ENCODE assay signal across 8 cellular contexts in genomic region chrX:56563231-56564116, GRCh38. TPM values are rescaled to one million over a fixed set of nuclear protein-coding genes. Genes with fewer than 3 reads are reported as not detected.
DNase-seq lines count a peak whose midpoint lies in the region; ATAC-seq and TF ChIP-seq lines count a peak whose summit lies in the region.

Gene UBQLN2 (plus strand): TSS chrX:56563627. CDS start chrX:56563874, 247 bp downstream.

- H2AFZ ChIP-seq in OCI-LY3 (ENCODE audit: low read depth, low read length), result peak within 1 kb of the TSS; percentile 93

- peaks cover 14 to 34% (median 30%) of the 10 kb centered on the region in 3 donors for H3K4me1 Mint-ChIP-seq in CD8-positive, alpha-beta memory T cell

- peaks cover 38% of the 10 kb centered on the region for H4K20me1 ChIP-seq in OCI-LY3 (ENCODE audit: insufficient read depth, low read length)

- H3K79me2 ChIP-seq in OCI-LY3 (ENCODE audit: low read length), result peaks cover 50% of the 10 kb centered on the region

- no peaks in the 10 kb centered on the region for H3K36me3 ChIP-seq in CD8-positive, alpha-beta memory T cell (ENCODE audit: insufficient read depth, low read length)
- H3K36me3 ChIP-seq in OCI-LY3 (replicated peaks; ENCODE audit: low read depth, low read length) (peaks cover 22% of the 10 kb centered on the region), mucosa of descending colon (ENCODE audit: low read depth) (no peaks in the 10 kb centered on the region)

- TF ChIP-seq CTCF in GM20000 (IDR thresholded peaks at IDR 0.05; ENCODE audit: extremely low read depth, missing control alignments) (no peak), OCI-LY3 (IDR thresholded peaks at IDR 0.05; ENCODE audit: low read depth, low read length) (no peak), mucosa of descending colon (IDR thresholded peaks at IDR 0.05) (no peak)

- H3K27me3 ChIP-seq in CD8-positive, alpha-beta memory T cell (ENCODE audit: insufficient read depth, low read length, poor library complexity, severe bottlenecking), result no peaks in the 10 kb centered on the region
- H3K27me3 ChIP-seq in OCI-LY3 (ENCODE audit: low read depth, low read length), result no peaks in the 10 kb centered on the region

- peak within 1 kb of the TSS; percentile 86 for H3K4me3 ChIP-seq in CD8-positive, alpha-beta memory T cell (ENCODE audit: low read length)
- peak within 1 kb of the TSS; percentile 85 for H3K4me3 ChIP-seq in OCI-LY3 (ENCODE audit: low read length)
- peak within 1 kb of the TSS; percentile 34 for H3K4me3 ChIP-seq in mucosa of descending colon

- H3K27me3 Mint-ChIP-seq in CD8-positive, alpha-beta memory T cell, result peaks cover 0 to 1% of the 10 kb centered on the region in 2 donors

- intact Hi-C loops in mucosa of descending colon (cut with DNase I, micrococcal nuclease), result no loop called here

- H3K36me3 Mint-ChIP-seq in CD8-positive, alpha-beta memory T cell, result peaks cover 0 to 20% (median under 1%) of the 10 kb centered on the region in 3 donors

- DNase-seq in CD8-positive, alpha-beta memory T cell, result peak; percentile 62 to 85 (median 77)
- peak; percentile 57 for DNase-seq in GM20000 (ENCODE audit: low spot score)
- DNase-seq in HUDEP-2 (lab: John Stamatoyannopoulos, UW; ENCODE audit: unreplicated experiment in 76 of 76), result peak in 74 of 76 experiments; percentile 2 to 80 (median 55)
- DNase-seq in activated CD8-positive, alpha-beta memory T cell treated with anti-CD3 and anti-CD28 coated beads, Interleukin-2, amount 50 U/mL, for 48 hours, result peak; percentile 85
- peak; percentile 14 for DNase-seq in epidermal melanocyte (ENCODE audit: insufficient read length, low spot score)
- peak; percentile 85 to 89 (median 87) for DNase-seq in mucosa of descending colon
- peak; percentile 67 for DNase-seq in stimulated activated CD8-positive, alpha-beta memory T cell treated with anti-CD3 and anti-CD28 coated beads, Interleukin-4, amount 100 ng/mL, for 24 hours (ENCODE audit: low read depth)

- peaks cover under 1% of the 10 kb centered on the region for H3K4me1 ChIP-seq in CD8-positive, alpha-beta memory T cell (ENCODE audit: insufficient read depth, low read length)
- H3K4me1 ChIP-seq in OCI-LY3 (ENCODE audit: low read length), result peaks cover 16% of the 10 kb centered on the region; the same call in 1 of the 2 replicates
- peaks cover 6% of the 10 kb centered on the region for H3K4me1 ChIP-seq in mucosa of descending colon (ENCODE audit: low read depth)

- H3K9me3 ChIP-seq in CD8-positive, alpha-beta memory T cell (ENCODE audit: low read length), result no peaks in the 10 kb centered on the region
- H3K9me3 ChIP-seq in OCI-LY3 (ENCODE audit: insufficient read depth, low read length), result no peaks in the 10 kb centered on the region
- H3K9me3 ChIP-seq in mucosa of descending colon, result no peaks in the 10 kb centered on the region

- H3K27ac Mint-ChIP-seq in CD8-positive, alpha-beta memory T cell, result peak within 1 kb of the TSS; percentile 81 to 100 (median 98)

- peak within 1 kb of the TSS; percentile 75 for H3K4me2 ChIP-seq in OCI-LY3 (ENCODE audit: low read length)

- peak within 1 kb of the TSS; percentile 93 for H3K27ac ChIP-seq in CD8-positive, alpha-beta memory T cell (ENCODE audit: low read depth, low read length)
- H3K27ac ChIP-seq in OCI-LY3 (ENCODE audit: low read length), result peak within 1 kb of the TSS; percentile 87

- no peaks in the 10 kb centered on the region for H3K9me3 Mint-ChIP-seq in CD8-positive, alpha-beta memory T cell

- ATAC-seq in mucosa of descending colon, result peak; percentile 96

- peak within 1 kb of the TSS; percentile 93 for H3K9ac ChIP-seq in OCI-LY3 (ENCODE audit: low read length)

- peak within 1 kb of the TSS; percentile 83 to 97 (median 91) for H3K4me3 Mint-ChIP-seq in CD8-positive, alpha-beta memory T cell

- CTCF ChIA-PET in CD8-positive, alpha-beta memory T cell (lab: Charles Lee), result no interaction called here

- POLR2A ChIA-PET in CD8-positive, alpha-beta memory T cell (lab: Charles Lee), result interaction anchor here (0.6 kb wide), 1 partner anchor 166 kb away, joined by 4 read pairs; the partner anchor contains the start of gene NBDY

RNA-seq across cellular contexts. Expression of gene UBQLN2, which starts in this region (rescaled TPM):
- total RNA-seq in CD8-positive, alpha-beta memory T cell, result 10 to 100 TPM; 29.3 to 31.6 TPM
- 60.9 TPM for polyA plus RNA-seq in CD8-positive, alpha-beta memory T cell
- 10 to 100 TPM; 19.4 to 33.8 (median 20.3) TPM for total RNA-seq in mucosa of descending colon

Comparison
In these comparisons a context has a peak if more than half of its experiments do, and no peak if none do; other contexts are left out.
1. Peak in every context shown above with its lines: DNase-seq, ATAC-seq, H3K4me3 ChIP-seq and H3K27ac ChIP-seq.
2. DNase-seq: peak in every context shown above with its lines; median percentile 87 in mucosa of descending colon; 85 in activated CD8-positive, alpha-beta memory T cell treated with anti-CD3 and anti-CD28 coated beads, Interleukin-2, amount 50 U/mL, for 48 hours; 77 in CD8-positive, alpha-beta memory T cell; 67 in stimulated activated CD8-positive, alpha-beta memory T cell treated with anti-CD3 and anti-CD28 coated beads, Interleukin-4, amount 100 ng/mL, for 24 hours; 57 in GM20000; 55 in HUDEP-2; 14 in epidermal melanocyte.
3. H3K4me3 ChIP-seq: peak in every context shown above with its lines; median percentile 86 in CD8-positive, alpha-beta memory T cell; 85 in OCI-LY3; 34 in mucosa of descending colon.